In the genomic region with DNA sequence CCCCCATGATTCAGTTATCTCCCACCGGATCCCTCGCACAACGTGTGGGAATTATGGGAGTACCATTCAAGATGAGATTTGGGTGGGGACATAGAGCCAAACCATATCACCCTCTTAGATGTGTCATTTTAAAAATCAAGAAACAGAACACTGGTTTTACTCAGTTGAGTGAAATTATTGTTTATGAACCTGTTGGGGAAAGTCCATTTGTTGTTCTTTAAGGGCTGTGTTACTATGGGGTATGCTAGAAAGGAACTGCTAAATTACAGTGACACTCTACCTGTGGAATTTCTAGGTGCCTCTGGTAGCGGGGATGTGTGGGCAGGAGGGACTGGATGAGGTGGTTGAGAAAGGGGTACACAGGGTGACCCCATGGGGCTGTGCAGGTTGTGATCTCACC, we compare ENCODE assay signal across 16 cellular contexts. TPM values are rescaled to one million over a fixed set of nuclear protein-coding genes. Genes with fewer than 3 reads are reported as not detected.
DNase-seq lines count a peak whose midpoint lies in the region; ATAC-seq lines count a peak whose summit lies in the region.
"Had no signal": no experiment of that assay in that cellular context is flagged by ENCODE, and none has a peak within 500 bp of the region (broad histone marks: within the 10 kb centered on the region; RNA-seq: fewer than 3 reads in every experiment).

No MANE protein-coding gene starts in this region.

- intact Hi-C loops in left cardiac atrium (cut with DNase I): no loop called here

- peak; percentile 10 to 14 for DNase-seq in activated T-cell treated with anti-CD3 and anti-CD28 coated beads, Interleukin-2, amount 50 U/mL, for 72 hours
- no peak for DNase-seq in activated T-cell treated with anti-CD3 and anti-CD28 coated beads for 4 hours
- DNase-seq in CD8-positive, alpha-beta memory T cell: no peak
- DNase-seq in central memory CD8-positive, alpha-beta T cell (ENCODE audit: low spot score in 2 of 2): no peak
- DNase-seq in stimulated activated effector memory CD8-positive, alpha-beta T cell treated with anti-CD3 and anti-CD28 coated beads, Interleukin-12 subunit alpha, Interleukin-12 subunit beta, amount 100 ng/mL, for 72 hours (ENCODE audit: low spot score in 2 of 2): no peak
- DNase-seq in globus pallidus (ENCODE audit: low spot score): no peak
- DNase-seq in left cardiac atrium: no peak
- DNase-seq in DMS114 treated with DMSO at 0.1 percent for 48 hours (lab: John Stamatoyannopoulos, UW; ENCODE audit: unreplicated experiment): no peak
- DNase-seq: BE2C, DMS 273 treated with DMSO at 0.1 percent for 48 hours, GOT3, NCI-H1105, NCI-H1694, NCI-H226, NCI-H526 treated with DMSO at 0.1 percent for 48 hours, Right ventricle myocardium superior had no signal

- H3K9me3 Mint-ChIP-seq in activated T-cell treated with anti-CD3 and anti-CD28 coated beads, Interleukin-2, amount 50 U/mL, for 72 hours: peaks cover 1 to 2% of the 10 kb centered on the region in 2 donors
- no peaks in the 10 kb centered on the region for H3K9me3 Mint-ChIP-seq in CD8-positive, alpha-beta memory T cell
- no peaks in the 10 kb centered on the region for H3K9me3 Mint-ChIP-seq in central memory CD8-positive, alpha-beta T cell
- H3K9me3 Mint-ChIP-seq in stimulated activated effector memory CD8-positive, alpha-beta T cell treated with anti-CD3 and anti-CD28 coated beads, Interleukin-12 subunit alpha, Interleukin-12 subunit beta, amount 100 ng/mL, for 72 hours: no peaks in the 10 kb centered on the region

- CTCF ChIA-PET in CD8-positive, alpha-beta memory T cell (lab: Charles Lee): no interaction called here

- no peaks in the 10 kb centered on the region for H3K9me3 ChIP-seq in CD8-positive, alpha-beta memory T cell (ENCODE audit: low read length)
- H3K9me3 ChIP-seq: BE2C had no signal

- no peak overlapping the region for H3K4me3 ChIP-seq in CD8-positive, alpha-beta memory T cell (ENCODE audit: low read length)

- POLR2A ChIA-PET in CD8-positive, alpha-beta memory T cell (lab: Charles Lee): interaction anchor here (0.5 kb wide), 1 partner anchor 14 kb away, joined by 3 read pairs; no protein-coding TSS in a partner anchor

- H3K4me1 ChIP-seq in CD8-positive, alpha-beta memory T cell (ENCODE audit: insufficient read depth, low read length): peaks cover 5% of the 10 kb centered on the region
- H3K4me1 ChIP-seq: BE2C had no signal

- H3K4me3 Mint-ChIP-seq in activated T-cell treated with anti-CD3 and anti-CD28 coated beads, Interleukin-2, amount 50 U/mL, for 72 hours: peak overlapping the region; percentile 70 to 79
- H3K4me3 Mint-ChIP-seq in CD8-positive, alpha-beta memory T cell: peak overlapping the region in 4 of 7 donors; percentile 9 to 57 (median 35)
- H3K4me3 Mint-ChIP-seq in central memory CD8-positive, alpha-beta T cell: peak overlapping the region; percentile 39
- peak overlapping the region; percentile 15 for H3K4me3 Mint-ChIP-seq in stimulated activated effector memory CD8-positive, alpha-beta T cell treated with anti-CD3 and anti-CD28 coated beads, Interleukin-12 subunit alpha, Interleukin-12 subunit beta, amount 100 ng/mL, for 72 hours

- no peaks in the 10 kb centered on the region for H3K27me3 Mint-ChIP-seq in activated T-cell treated with anti-CD3 and anti-CD28 coated beads, Interleukin-2, amount 50 U/mL, for 72 hours (ENCODE audit: low read depth)
- no peaks in the 10 kb centered on the region for H3K27me3 Mint-ChIP-seq in CD8-positive, alpha-beta memory T cell
- H3K27me3 Mint-ChIP-seq in central memory CD8-positive, alpha-beta T cell: no peaks in the 10 kb centered on the region

- peak; percentile 59 to 61 for ATAC-seq in activated T-cell treated with anti-CD3 and anti-CD28 coated beads, Interleukin-2, amount 50 U/mL, for 72 hours (replicated peaks in 1 of 2)
- ATAC-seq in central memory CD8-positive, alpha-beta T cell (replicated peaks; ENCODE audit: extremely low read depth, poor library complexity, severe bottlenecking): no peak
- ATAC-seq in stimulated activated effector memory CD8-positive, alpha-beta T cell treated with anti-CD3 and anti-CD28 coated beads, Interleukin-12 subunit alpha, Interleukin-12 subunit beta, amount 100 ng/mL, for 72 hours: peak; percentile 70
- ATAC-seq in left cardiac atrium: no peak

- peaks cover 4 to 28% of the 10 kb centered on the region in 2 donors for H3K36me3 Mint-ChIP-seq in activated T-cell treated with anti-CD3 and anti-CD28 coated beads, Interleukin-2, amount 50 U/mL, for 72 hours (ENCODE audit: insufficient read depth in 2 of 2)
- H3K36me3 Mint-ChIP-seq in CD8-positive, alpha-beta memory T cell: peaks cover 0 to 11% (median 10%) of the 10 kb centered on the region in 3 donors
- H3K36me3 Mint-ChIP-seq in central memory CD8-positive, alpha-beta T cell (ENCODE audit: insufficient read depth): peaks cover 4% of the 10 kb centered on the region
- H3K36me3 Mint-ChIP-seq in stimulated activated effector memory CD8-positive, alpha-beta T cell treated with anti-CD3 and anti-CD28 coated beads, Interleukin-12 subunit alpha, Interleukin-12 subunit beta, amount 100 ng/mL, for 72 hours: peaks cover 34% of the 10 kb centered on the region

- H3K36me3 ChIP-seq in CD8-positive, alpha-beta memory T cell (ENCODE audit: insufficient read depth, low read length): no peaks in the 10 kb centered on the region
- H3K36me3 ChIP-seq: BE2C had no signal

- no peak overlapping the region for H3K27ac Mint-ChIP-seq in activated T-cell treated with anti-CD3 and anti-CD28 coated beads, Interleukin-2, amount 50 U/mL, for 72 hours
- H3K27ac Mint-ChIP-seq in CD8-positive, alpha-beta memory T cell: peak overlapping the region in 7 of 8 donors; percentile 2 to 77 (median 43)
- H3K27ac Mint-ChIP-seq in central memory CD8-positive, alpha-beta T cell (ENCODE audit: low read depth): peak overlapping the region; percentile 59
- H3K27ac Mint-ChIP-seq in stimulated activated effector memory CD8-positive, alpha-beta T cell treated with anti-CD3 and anti-CD28 coated beads, Interleukin-12 subunit alpha, Interleukin-12 subunit beta, amount 100 ng/mL, for 72 hours: no peak overlapping the region

- peaks cover 84% of the 10 kb centered on the region for H3K4me1 Mint-ChIP-seq in activated T-cell treated with anti-CD3 and anti-CD28 coated beads, Interleukin-2, amount 50 U/mL, for 72 hours (ENCODE audit: low read depth)
- H3K4me1 Mint-ChIP-seq in CD8-positive, alpha-beta memory T cell: peaks cover 33 to 55% (median 55%) of the 10 kb centered on the region in 3 donors
- peaks cover 63% of the 10 kb centered on the region for H3K4me1 Mint-ChIP-seq in central memory CD8-positive, alpha-beta T cell
- peaks cover 59% of the 10 kb centered on the region for H3K4me1 Mint-ChIP-seq in stimulated activated effector memory CD8-positive, alpha-beta T cell treated with anti-CD3 and anti-CD28 coated beads, Interleukin-12 subunit alpha, Interleukin-12 subunit beta, amount 100 ng/mL, for 72 hours

- H3K27ac ChIP-seq in CD8-positive, alpha-beta memory T cell (ENCODE audit: low read depth, low read length): no peak overlapping the region

- no peaks in the 10 kb centered on the region for H3K27me3 ChIP-seq in CD8-positive, alpha-beta memory T cell (ENCODE audit: insufficient read depth, low read length, poor library complexity, severe bottlenecking)
- H3K27me3 ChIP-seq: BE2C had no signal

RNA-seq across cellular contexts. Expression of gene STX11, which starts 28.9 kb away (rescaled TPM):
- 10 to 100 TPM; 34.0 to 36.0 TPM for total RNA-seq in activated T-cell treated with anti-CD3 and anti-CD28 coated beads, Interleukin-2, amount 50 U/mL, for 72 hours
- total RNA-seq in CD8-positive, alpha-beta memory T cell: 10 to 100 TPM; 29.2 to 30.0 TPM
- polyA plus RNA-seq in CD8-positive, alpha-beta memory T cell: 16.7 TPM
- total RNA-seq in left cardiac atrium: 10 to 100 TPM; 11.3 to 11.4 TPM

Comparison
In these comparisons a context has a peak if more than half of its experiments do, and no peak if none do; other contexts are left out.
1. DNase-seq: peak in activated T-cell treated with anti-CD3 and anti-CD28 coated beads, Interleukin-2, amount 50 U/mL, for 72 hours (2 of 2); none in activated T-cell treated with anti-CD3 and anti-CD28 coated beads for 4 hours (single experiment), CD8-positive, alpha-beta memory T cell (0 of 5), central memory CD8-positive, alpha-beta T cell (0 of 2), stimulated activated effector memory CD8-positive, alpha-beta T cell treated with anti-CD3 and anti-CD28 coated beads, Interleukin-12 subunit alpha, Interleukin-12 subunit beta, amount 100 ng/mL, for 72 hours (0 of 2), globus pallidus (single experiment), left cardiac atrium (single experiment) and DMS114 treated with DMSO at 0.1 percent for 48 hours (single experiment).
2. ATAC-seq: peak in activated T-cell treated with anti-CD3 and anti-CD28 coated beads, Interleukin-2, amount 50 U/mL, for 72 hours (2 of 2) and stimulated activated effector memory CD8-positive, alpha-beta T cell treated with anti-CD3 and anti-CD28 coated beads, Interleukin-12 subunit alpha, Interleukin-12 subunit beta, amount 100 ng/mL, for 72 hours (single experiment); none in central memory CD8-positive, alpha-beta T cell (single experiment) and left cardiac atrium (0 of 2).
3. H3K27ac Mint-ChIP-seq: peak in CD8-positive, alpha-beta memory T cell (7 of 8) and central memory CD8-positive, alpha-beta T cell (single experiment); none in activated T-cell treated with anti-CD3 and anti-CD28 coated beads, Interleukin-2, amount 50 U/mL, for 72 hours (single experiment) and stimulated activated effector memory CD8-positive, alpha-beta T cell treated with anti-CD3 and anti-CD28 coated beads, Interleukin-12 subunit alpha, Interleukin-12 subunit beta, amount 100 ng/mL, for 72 hours (single experiment).
4. H3K4me3 Mint-ChIP-seq: peak in every context shown above with its lines; median percentile 74 in activated T-cell treated with anti-CD3 and anti-CD28 coated beads, Interleukin-2, amount 50 U/mL, for 72 hours; 39 in central memory CD8-positive, alpha-beta T cell; 35 in CD8-positive, alpha-beta memory T cell; 15 in stimulated activated effector memory CD8-positive, alpha-beta T cell treated with anti-CD3 and anti-CD28 coated beads, Interleukin-12 subunit alpha, Interleukin-12 subunit beta, amount 100 ng/mL, for 72 hours.